ENCODE assay signal across 15 cellular contexts in the genomic region with DNA sequence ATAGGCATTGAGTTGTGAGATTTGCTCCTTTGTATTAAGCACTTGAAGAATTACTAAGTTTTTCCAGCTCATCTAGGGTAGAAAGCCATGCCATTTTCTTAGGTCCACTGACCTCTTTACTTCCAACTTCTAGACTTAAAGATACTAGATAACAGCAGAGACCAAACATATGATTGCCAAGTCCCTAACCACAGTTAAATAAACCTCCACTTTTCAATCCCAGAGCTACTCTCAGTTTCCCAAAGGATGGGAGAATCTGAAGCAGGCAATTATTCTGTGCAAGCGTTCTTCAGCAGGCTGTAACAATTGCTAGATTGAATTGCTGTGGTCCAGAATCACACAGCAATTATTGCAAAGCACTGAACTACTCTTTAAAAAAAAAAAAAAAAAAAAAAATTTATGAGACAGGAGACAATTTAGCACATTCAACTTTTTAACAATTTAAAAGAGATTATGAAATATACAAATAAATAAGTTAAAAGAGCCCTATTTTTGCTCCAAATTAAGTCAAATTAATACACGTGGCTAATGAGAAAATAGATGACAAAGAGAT.
DNase-seq lines count a peak whose midpoint lies in the region; ATAC-seq and TF ChIP-seq lines count a peak whose summit lies in the region.
"Had no signal": no experiment of that assay in that cellular context is flagged by ENCODE, and none has a peak within 500 bp of the region (broad histone marks: within the 10 kb centered on the region; RNA-seq: fewer than 3 reads in every experiment).

No MANE protein-coding gene starts in this region.

- no peaks in the 10 kb centered on the region for H4K20me1 ChIP-seq in GM23248 (ENCODE audit: insufficient read depth)

- peak overlapping the region; percentile 24 for H3K27ac Mint-ChIP-seq in activated naive CD4-positive, alpha-beta T cell treated with anti-CD3 and anti-CD28 coated beads, Interleukin-2, amount 10 ng/mL, durations not matched to agents 7 days and 5 days
- H3K27ac Mint-ChIP-seq in activated naive CD8-positive, alpha-beta T cell treated with anti-CD3 and anti-CD28 coated beads, Interleukin-2, amount 50 U/mL, for 24 hours: peak overlapping the region; percentile 58
- peak overlapping the region; percentile 49 for H3K27ac Mint-ChIP-seq in stimulated activated naive B cell treated with anti-CD40 and anti-IgM and Interleukin-4, amounts not matched to agents 10 μg/mL and 1 μg/mL and 100 μg/mL, for 72 hours
- H3K27ac Mint-ChIP-seq: dendritic cell treated with granulocyte-macrophage colony-stimulating factor and Interleukin-4, amounts not matched to agents 40 ng/mL and 50 ng/mL, for 4 days had no signal

- peaks cover 18% of the 10 kb centered on the region for H3K36me3 Mint-ChIP-seq in activated naive CD4-positive, alpha-beta T cell treated with anti-CD3 and anti-CD28 coated beads, Interleukin-2, amount 10 ng/mL, durations not matched to agents 7 days and 5 days
- H3K36me3 Mint-ChIP-seq in activated naive CD8-positive, alpha-beta T cell treated with anti-CD3 and anti-CD28 coated beads, Interleukin-2, amount 50 U/mL, for 24 hours (ENCODE audit: low read depth): peaks cover 5% of the 10 kb centered on the region
- peaks cover 21 to 26% of the 10 kb centered on the region in 2 donors for H3K36me3 Mint-ChIP-seq in stimulated activated naive B cell treated with anti-CD40 and anti-IgM and Interleukin-4, amounts not matched to agents 10 μg/mL and 1 μg/mL and 100 μg/mL, for 72 hours

- no peak overlapping the region for H3K27ac ChIP-seq in GM23248
- H3K27ac ChIP-seq: adrenal gland had no signal

- H3K27me3 ChIP-seq in GM23248 (replicated peaks; ENCODE audit: insufficient read depth): no peaks in the 10 kb centered on the region
- H3K27me3 ChIP-seq: adrenal gland had no signal

- H3K4me2 ChIP-seq in GM23248 (ENCODE audit: unreplicated experiment): no peak overlapping the region

- DNase-seq in activated naive CD4-positive, alpha-beta T cell treated with anti-CD3 and anti-CD28 coated beads, Interleukin-2, amount 10 ng/mL, durations not matched to agents 7 days and 5 days: no peak
- no peak for DNase-seq in activated naive CD4-positive, alpha-beta T cell treated with anti-CD3 and anti-CD28 coated beads, Interleukin-2, amount 50 U/mL, for 16 hours
- DNase-seq in NCI-H2227 (lab: John Stamatoyannopoulos, UW; ENCODE audit: unreplicated experiment) (peak; percentile 24), GM23248 (no peak), GM13977 (ENCODE audit: low spot score) (no peak)
- DNase-seq in activated naive CD8-positive, alpha-beta T cell treated with anti-CD3 and anti-CD28 coated beads, Interleukin-2, amount 50 U/mL, for 24 hours: no peak
- DNase-seq in stimulated activated naive B cell treated with anti-CD40 and anti-IgM and Interleukin-4, amounts not matched to agents 10 μg/mL and 1 μg/mL and 100 μg/mL, for 72 hours: no peak
- DNase-seq: adrenal gland; islet precursor cell; Kasumi-1; SHP77; stimulated activated CD4-positive, alpha-beta T cell treated with anti-CD3 and anti-CD28 coated beads, Interleukin-12 subunit alpha, Interleukin-12 subunit beta, amount 100 ng/mL, for 4 hours had no signal

- H3K9me2 ChIP-seq in GM23248 (ENCODE audit: insufficient read depth): no peaks in the 10 kb centered on the region

- 0 out of 2 replicates have a peak, but pooled peaks cover 8% of the 10 kb centered on the region for H3K4me1 ChIP-seq in GM23248 (ENCODE audit: insufficient read depth)

- no peaks in the 10 kb centered on the region for H3K9me3 ChIP-seq in GM23248 (ENCODE audit: low read depth)
- H3K9me3 ChIP-seq: adrenal gland had no signal

- in situ Hi-C loops in GM23248 (cut with MboI): loop anchor here (25.0 kb wide), 3 partner anchors 831 to 1106 kb away; a partner anchor contains a TSS
- in situ Hi-C loops in GM13977 (cut with MboI; ENCODE audit: low pct_unique_long_range_greater_than_20kb, low sequenced_read_pairs, unreplicated experiment): no loop called here

- ATAC-seq in activated naive CD8-positive, alpha-beta T cell treated with anti-CD3 and anti-CD28 coated beads, Interleukin-2, amount 50 U/mL, for 24 hours: no peak
- no peak for ATAC-seq in stimulated activated naive B cell treated with anti-CD40 and anti-IgM and Interleukin-4, amounts not matched to agents 10 μg/mL and 1 μg/mL and 100 μg/mL, for 72 hours (replicated peaks)
- no peak for ATAC-seq in HG02885 (IDR thresholded peaks at IDR 0.05; ENCODE audit: poor library complexity, unreplicated experiment)
- ATAC-seq: activated CD4-positive, CD25-positive, alpha-beta regulatory T cell treated with anti-CD3 and anti-CD28 coated beads, Interleukin-2, amount 50 U/mL, for 24 hours had no signal

- H3K4me3 ChIP-seq in GM23248: no peak overlapping the region
- H3K4me3 ChIP-seq: adrenal gland had no signal

- WGBS in GM23248 (ENCODE audit: low coverage in 1 of 2, low lambda C conversion rate in 2 of 2, missing lambda C conversion rate in 2 of 2), 2 experiments: 79 to 80% methylated on average over 2 of the region's 2 CpGs

- CTCF ChIA-PET in activated naive CD4-positive, alpha-beta T cell treated with anti-CD3 and anti-CD28 coated beads, Interleukin-2, amount 10 ng/mL, durations not matched to agents 7 days and 5 days (lab: Charles Lee): interaction anchor here (2.8 kb wide), 1 partner anchor 16 kb away, joined by 11 read pairs; no protein-coding TSS in a partner anchor

- no peak overlapping the region for H3K9ac ChIP-seq in GM23248

- no peak overlapping the region for H2AFZ ChIP-seq in GM23248

- peaks cover 29% of the 10 kb centered on the region for H3F3A ChIP-seq in GM23248 (ENCODE audit: insufficient read depth)

- H3K4me3 Mint-ChIP-seq in activated naive CD4-positive, alpha-beta T cell treated with anti-CD3 and anti-CD28 coated beads, Interleukin-2, amount 10 ng/mL, durations not matched to agents 7 days and 5 days: peak overlapping the region; percentile 42
- H3K4me3 Mint-ChIP-seq in activated naive CD8-positive, alpha-beta T cell treated with anti-CD3 and anti-CD28 coated beads, Interleukin-2, amount 50 U/mL, for 24 hours: peak overlapping the region; percentile 28
- H3K4me3 Mint-ChIP-seq in stimulated activated naive B cell treated with anti-CD40 and anti-IgM and Interleukin-4, amounts not matched to agents 10 μg/mL and 1 μg/mL and 100 μg/mL, for 72 hours: peak overlapping the region; percentile 66 to 79
- H3K4me3 Mint-ChIP-seq: dendritic cell treated with granulocyte-macrophage colony-stimulating factor and Interleukin-4, amounts not matched to agents 40 ng/mL and 50 ng/mL, for 4 days had no signal

- no peaks in the 10 kb centered on the region for H3K36me3 ChIP-seq in GM23248 (ENCODE audit: low read depth)
- H3K36me3 ChIP-seq: adrenal gland had no signal

- peaks cover 36% of the 10 kb centered on the region for H3K4me1 Mint-ChIP-seq in activated naive CD4-positive, alpha-beta T cell treated with anti-CD3 and anti-CD28 coated beads, Interleukin-2, amount 10 ng/mL, durations not matched to agents 7 days and 5 days
- peaks cover 42% of the 10 kb centered on the region for H3K4me1 Mint-ChIP-seq in activated naive CD8-positive, alpha-beta T cell treated with anti-CD3 and anti-CD28 coated beads, Interleukin-2, amount 50 U/mL, for 24 hours
- H3K4me1 Mint-ChIP-seq in stimulated activated naive B cell treated with anti-CD40 and anti-IgM and Interleukin-4, amounts not matched to agents 10 μg/mL and 1 μg/mL and 100 μg/mL, for 72 hours: peaks cover 19 to 42% of the 10 kb centered on the region in 2 donors

- H3K27me3 Mint-ChIP-seq in activated naive CD4-positive, alpha-beta T cell treated with anti-CD3 and anti-CD28 coated beads, Interleukin-2, amount 10 ng/mL, durations not matched to agents 7 days and 5 days: no peaks in the 10 kb centered on the region
- no peaks in the 10 kb centered on the region for H3K27me3 Mint-ChIP-seq in activated naive CD8-positive, alpha-beta T cell treated with anti-CD3 and anti-CD28 coated beads, Interleukin-2, amount 50 U/mL, for 24 hours
- no peaks in the 10 kb centered on the region for H3K27me3 Mint-ChIP-seq in stimulated activated naive B cell treated with anti-CD40 and anti-IgM and Interleukin-4, amounts not matched to agents 10 μg/mL and 1 μg/mL and 100 μg/mL, for 72 hours
- H3K27me3 Mint-ChIP-seq: dendritic cell treated with granulocyte-macrophage colony-stimulating factor and Interleukin-4, amounts not matched to agents 40 ng/mL and 50 ng/mL, for 4 days had no signal

- no peaks in the 10 kb centered on the region for H3K9me3 Mint-ChIP-seq in activated naive CD4-positive, alpha-beta T cell treated with anti-CD3 and anti-CD28 coated beads, Interleukin-2, amount 10 ng/mL, durations not matched to agents 7 days and 5 days
- H3K9me3 Mint-ChIP-seq in activated naive CD8-positive, alpha-beta T cell treated with anti-CD3 and anti-CD28 coated beads, Interleukin-2, amount 50 U/mL, for 24 hours: no peaks in the 10 kb centered on the region
- H3K9me3 Mint-ChIP-seq in stimulated activated naive B cell treated with anti-CD40 and anti-IgM and Interleukin-4, amounts not matched to agents 10 μg/mL and 1 μg/mL and 100 μg/mL, for 72 hours: no peaks in the 10 kb centered on the region
- H3K9me3 Mint-ChIP-seq: dendritic cell treated with granulocyte-macrophage colony-stimulating factor and Interleukin-4, amounts not matched to agents 40 ng/mL and 50 ng/mL, for 4 days had no signal

- peaks cover 52% of the 10 kb centered on the region for H3K79me2 ChIP-seq in GM23248 (ENCODE audit: insufficient read depth)

- no peak for TF ChIP-seq CTCF in GM13977 (IDR thresholded peaks at IDR 0.05; ENCODE audit: extremely low read depth, insufficient read depth, missing control alignments)
